25 cellular contexts compared by ENCODE assay signal in genomic region chr1:184156521-184157395, GRCh38.
DNase-seq lines count a peak whose midpoint lies in the region; ATAC-seq and TF ChIP-seq lines count a peak whose summit lies in the region.
"Had no signal": no experiment of that assay in that cellular context is flagged by ENCODE, and none has a peak within 500 bp of the region (broad histone marks: within the 10 kb centered on the region; RNA-seq: fewer than 3 reads in every experiment).

No MANE protein-coding gene starts in this region.

- no peak for ATAC-seq in heart left ventricle
- ATAC-seq in HG03039 (IDR thresholded peaks at IDR 0.05; ENCODE audit: unreplicated experiment) = no peak
- ATAC-seq in HG03432 (IDR thresholded peaks at IDR 0.05; ENCODE audit: unreplicated experiment) = no peak
- ATAC-seq: foreskin keratinocyte, left lung had no signal

- no peaks in the 10 kb centered on the region for H3K9me3 ChIP-seq in endodermal cell (ENCODE audit: control insufficient read depth, low read length)
- H3K9me3 ChIP-seq in heart left ventricle = no peaks in the 10 kb centered on the region
- H3K9me3 ChIP-seq: ascending aorta, SJCRH30, suprapubic skin had no signal

- peaks cover 33% of the 10 kb centered on the region for H3K27me3 Mint-ChIP-seq in endodermal cell (ENCODE audit: insufficient read depth)

- TF ChIP-seq POLR2A in heart left ventricle (IDR thresholded peaks at IDR 0.05) = no peak

- DNase-seq in H7 (peak; percentile 12), NCI-H69 (lab: John Stamatoyannopoulos, UW) (peak; percentile 90), endodermal cell (peak; percentile 72), renal cortical epithelial cell (ENCODE audit: low read depth) (peak; percentile 96), T-helper 9 cell (no peak), heart left ventricle (no peak)
- DNase-seq: activated CD4-positive, alpha-beta T cell treated with anti-CD3 and anti-CD28 coated beads, Interleukin-2, amount 50 U/mL, for 1 hour; activated naive CD4-positive, alpha-beta T cell; AML-193; GM23248; Kasumi-1; left lung; NCI-H1436; NCI-H446; OCI-M1; small intestine; stimulated activated CD4-positive, alpha-beta T cell treated with anti-CD3 and anti-CD28 coated beads, Interleukin-4, amount 100 ng/mL, for 4 hours had no signal

- peaks cover 37% of the 10 kb centered on the region for H3K4me1 Mint-ChIP-seq in endodermal cell

- no peak overlapping the region for H3K4me3 Mint-ChIP-seq in endodermal cell

- intact Hi-C loops in heart left ventricle (cut with DNase I) = loop anchor here in 2 of 10 donors (5.0 to 10.0 kb wide), 2 partner anchors 48 to 61 kb away; no protein-coding TSS in a partner anchor

- WGBS in endodermal cell (ENCODE audit: insufficient coverage in 1 of 2, insufficient read length in 1 of 2), 2 experiments = 53 to 55% methylated on average over 4 to 5 of the region's 5 CpGs
- WGBS in heart left ventricle, 4 donors = 65 to 77% (median 72%) methylated on average over 5 of the region's 5 CpGs

- H3K9me3 Mint-ChIP-seq in endodermal cell = no peaks in the 10 kb centered on the region

- H3K36me3 Mint-ChIP-seq in endodermal cell (ENCODE audit: low read depth) = no peaks in the 10 kb centered on the region

- H3K27ac ChIP-seq in endodermal cell (ENCODE audit: low read depth, low read length) = no peak overlapping the region
- no peak overlapping the region for H3K27ac ChIP-seq in heart left ventricle
- H3K27ac ChIP-seq: ascending aorta, coronary artery, foreskin keratinocyte, GM23248, parathyroid adenoma, SJCRH30, suprapubic skin had no signal

- H3K27me3 ChIP-seq in H7 (ENCODE audit: control insufficient read depth, insufficient read depth, low read length) = no peaks in the 10 kb centered on the region
- H3K27me3 ChIP-seq in endodermal cell (ENCODE audit: control insufficient read depth, insufficient read depth, low read length, poor library complexity, severe bottlenecking) = peaks cover 44% of the 10 kb centered on the region
- no peaks in the 10 kb centered on the region for H3K27me3 ChIP-seq in heart left ventricle
- H3K27me3 ChIP-seq: ascending aorta, left lung, SJCRH30, suprapubic skin had no signal

- H3K9ac ChIP-seq in endodermal cell (ENCODE audit: extremely low read depth, low read length, poor library complexity, severe bottlenecking) = no peak overlapping the region
- H3K9ac ChIP-seq: GM23248, parathyroid adenoma had no signal

- no peak overlapping the region for H3K27ac Mint-ChIP-seq in endodermal cell

- H3K4me3 ChIP-seq in H7 (ENCODE audit: insufficient read depth, low read depth, low read length) (no peak overlapping the region), endodermal cell (ENCODE audit: low read length) (no peak overlapping the region), heart left ventricle (no peak overlapping the region)
- H3K4me3 ChIP-seq: ascending aorta, coronary artery, GM23248, left lung, SJCRH30, suprapubic skin had no signal

- H3K4me1 ChIP-seq in endodermal cell (ENCODE audit: control insufficient read depth, insufficient read depth, low read length) (peaks cover 11% of the 10 kb centered on the region), heart left ventricle (peaks cover 0 to 73% (median 15%) of the 10 kb centered on the region in 12 donors)
- H3K4me1 ChIP-seq: ascending aorta, parathyroid adenoma, SJCRH30 had no signal

- TF ChIP-seq CTCF in endodermal cell (conservative IDR thresholded peaks at IDR 0.05) (no peak), heart left ventricle (IDR thresholded peaks at IDR 0.05) (no peak)

- H3K36me3 ChIP-seq in H7 (replicated peaks; ENCODE audit: control insufficient read depth, insufficient read depth, low read length) (no peaks in the 10 kb centered on the region), endodermal cell (ENCODE audit: control insufficient read depth, insufficient read depth, low read length) (no peaks in the 10 kb centered on the region), heart left ventricle (no peaks in the 10 kb centered on the region)
- H3K36me3 ChIP-seq: ascending aorta, left lung, SJCRH30, suprapubic skin had no signal

Comparison
In these comparisons a context has a peak if more than half of its experiments do, and no peak if none do; other contexts are left out.
1. DNase-seq: peak in H7 (single experiment), NCI-H69 (single experiment), endodermal cell (single experiment) and renal cortical epithelial cell (single experiment); none in T-helper 9 cell (single experiment) and heart left ventricle (0 of 5).